7 cellular contexts compared by ENCODE assay signal in genomic region chr10:128263891-128264688, GRCh38.
A peak's percentile ranks its signal among the peaks of the same experiment; 100 is the strongest.
DNase-seq lines count a peak whose midpoint lies in the region; ATAC-seq and TF ChIP-seq lines count a peak whose summit lies in the region.

No MANE protein-coding gene starts in this region.

- 32 to 36% methylated on average over 13 of the region's 13 CpGs for WGBS in heart right ventricle, 2 donors
- 29 to 34% methylated on average over 13 of the region's 13 CpGs for WGBS in sigmoid colon, 2 donors

- no peaks in the 10 kb centered on the region for H3K9me2 ChIP-seq in PC-9 (ENCODE audit: insufficient read depth)

- H3K9me3 ChIP-seq in PC-9 (ENCODE audit: insufficient read depth, low read depth) (no peaks in the 10 kb centered on the region), heart right ventricle (no peaks in the 10 kb centered on the region), sigmoid colon (no peaks in the 10 kb centered on the region)

- H3K4me3 ChIP-seq in PC-9 (no peak overlapping the region), heart right ventricle (no peak overlapping the region), sigmoid colon (no peak overlapping the region)

- H3K27me3 Mint-ChIP-seq in activated naive CD4-positive, alpha-beta T cell treated with anti-CD3 and anti-CD28 coated beads for 36 hours (ENCODE audit: low read depth): peaks cover 30% of the 10 kb centered on the region

- H3K79me2 ChIP-seq in PC-9 (ENCODE audit: low read depth): no peaks in the 10 kb centered on the region

- TF ChIP-seq EP300 in sigmoid colon (IDR thresholded peaks at IDR 0.05): no peak

- DNase-seq in GM04504 (ENCODE audit: low read depth) (peak; percentile 15), PC-9 (peak in 1 of 2 experiments; percentile 21), heart right ventricle (peak; percentile 61 to 66), sigmoid colon (peak; percentile 76)
- DNase-seq in activated naive CD4-positive, alpha-beta T cell treated with anti-CD3 and anti-CD28 coated beads for 36 hours: peak; percentile 74

- no peaks in the 10 kb centered on the region for H4K20me1 ChIP-seq in PC-9 (ENCODE audit: insufficient read depth)

- H3K4me1 ChIP-seq in PC-9 (replicated peaks; ENCODE audit: insufficient read depth): no peaks in the 10 kb centered on the region
- no peaks in the 10 kb centered on the region for H3K4me1 ChIP-seq in heart right ventricle
- no peaks in the 10 kb centered on the region for H3K4me1 ChIP-seq in sigmoid colon

- no peak for TF ChIP-seq POLR2A in sigmoid colon (IDR thresholded peaks at IDR 0.05)

- CTCF ChIA-PET in PC-9 (lab: Charles Lee): interaction anchor here (0.7 kb wide), 1 partner anchor 405 kb away, joined by 6 read pairs; no protein-coding TSS in a partner anchor
- CTCF ChIA-PET in activated naive CD4-positive, alpha-beta T cell treated with anti-CD3 and anti-CD28 coated beads for 36 hours (lab: Charles Lee): interaction anchor here (0.6 to 1.0 kb wide), 2 partner anchors 11 to 345 kb away, joined by 4 read pairs; no protein-coding TSS in a partner anchor

- no TSS peak for BruUV-seq in PC-9 (replicated peaks; lab: Mats Ljungman, UMichigan)

- no peaks in the 10 kb centered on the region for H3F3A ChIP-seq in PC-9 (ENCODE audit: insufficient read depth, low read depth)

- peak; percentile 60 for TF ChIP-seq CTCF in PC-9 (conservative IDR thresholded peaks at IDR 0.05)
- TF ChIP-seq CTCF in heart right ventricle (IDR thresholded peaks at IDR 0.05): peak; percentile 25 to 74 (median 64)
- peak in 2 of 4 experiments; percentile 34 to 49 for TF ChIP-seq CTCF in sigmoid colon (IDR thresholded peaks at IDR 0.05)

- no peak overlapping the region for H3K4me2 ChIP-seq in PC-9

- no peaks in the 10 kb centered on the region for H3K9me3 Mint-ChIP-seq in activated naive CD4-positive, alpha-beta T cell treated with anti-CD3 and anti-CD28 coated beads for 36 hours

- no peaks in the 10 kb centered on the region for H3K36me3 ChIP-seq in PC-9 (ENCODE audit: low read depth)
- no peaks in the 10 kb centered on the region for H3K36me3 ChIP-seq in heart right ventricle
- H3K36me3 ChIP-seq in sigmoid colon: no peaks in the 10 kb centered on the region

- H3K36me3 Mint-ChIP-seq in activated naive CD4-positive, alpha-beta T cell treated with anti-CD3 and anti-CD28 coated beads for 36 hours (ENCODE audit: low read depth): no peaks in the 10 kb centered on the region

- H3K27ac Mint-ChIP-seq in activated naive CD4-positive, alpha-beta T cell treated with anti-CD3 and anti-CD28 coated beads for 36 hours: no peak overlapping the region

- ATAC-seq in HG03064 (IDR thresholded peaks at IDR 0.05; ENCODE audit: low read depth, unreplicated experiment): peak; percentile 71
- ATAC-seq in heart right ventricle: peak in 3 of 8 donors; percentile 43 to 56 (median 54)
- ATAC-seq in HG03280 (IDR thresholded peaks at IDR 0.05; ENCODE audit: unreplicated experiment): no peak

- H3K27me3 ChIP-seq in PC-9 (ENCODE audit: insufficient read depth, low read depth) (peaks cover 15% of the 10 kb centered on the region), heart right ventricle (peaks cover 0 to 84% (median 68%) of the 10 kb centered on the region in 7 donors), sigmoid colon (peaks cover 0 to 58% (median 29%) of the 10 kb centered on the region in 3 donors)

- no peaks in the 10 kb centered on the region for H3K4me1 Mint-ChIP-seq in activated naive CD4-positive, alpha-beta T cell treated with anti-CD3 and anti-CD28 coated beads for 36 hours (ENCODE audit: low read depth)

- no peak overlapping the region for H3K27ac ChIP-seq in PC-9
- no peak overlapping the region for H3K27ac ChIP-seq in heart right ventricle
- H3K27ac ChIP-seq in sigmoid colon: no peak overlapping the region

- intact Hi-C loops in PC-9 (cut with micrococcal nuclease; ENCODE audit: unreplicated experiment): no loop called here
- intact Hi-C loops in activated naive CD4-positive, alpha-beta T cell treated with anti-CD3 and anti-CD28 coated beads for 36 hours (cut with micrococcal nuclease): loop anchor here (2.0 to 5.0 kb wide), 2 partner anchors 595 to 1708 kb away; no protein-coding TSS in a partner anchor
- intact Hi-C loops in heart right ventricle (cut with DNase I): loop anchor here in 6 of 10 donors (5.0 to 10.0 kb wide), 6 partner anchors 161 to 1711 kb away; no protein-coding TSS in a partner anchor
- intact Hi-C loops in sigmoid colon (cut with DNase I): loop anchor here (10.0 kb wide), 1 partner anchor 1711 kb away; no protein-coding TSS in a partner anchor

- POLR2A ChIA-PET in PC-9 (lab: Charles Lee; ENCODE audit: unreplicated experiment): no interaction called here

- H3K4me3 Mint-ChIP-seq in activated naive CD4-positive, alpha-beta T cell treated with anti-CD3 and anti-CD28 coated beads for 36 hours: no peak overlapping the region

- H2AFZ ChIP-seq in PC-9: no peak overlapping the region
